Comparison of ENCODE assay signal across 10 cellular contexts in genomic region chr16:24611310-24611709, GRCh38.
"Had no signal": no experiment of that assay in that cellular context is flagged by ENCODE, and none has a peak within 500 bp of the region (broad histone marks: within the 10 kb centered on the region; RNA-seq: fewer than 3 reads in every experiment).

No MANE protein-coding gene starts in this region.

- H3K9me3 Mint-ChIP-seq: activated B cell treated with CpG ODN at 0.5 μM for 24 hours; activated naive CD4-positive, alpha-beta T cell treated with anti-CD3 and anti-CD28 coated beads, Interleukin-2, amount 50 U/mL, for 72 hours; memory B cell had no signal

- H3K4me3 Mint-ChIP-seq: activated B cell treated with CpG ODN at 0.5 μM for 24 hours had no signal

- ATAC-seq: activated naive CD4-positive, alpha-beta T cell treated with anti-CD3 and anti-CD28 coated beads, Interleukin-2, amount 50 U/mL, for 72 hours had no signal

- H3K9me3 ChIP-seq: colonic mucosa, heart right ventricle, left lung, tibial nerve had no signal

- DNase-seq: activated B cell treated with CpG ODN at 0.5 μM for 24 hours; colonic mucosa; effector CD8-positive, alpha-beta T cell; foreskin melanocyte; heart right ventricle; islet precursor cell; left lung had no signal

- H3K27ac ChIP-seq: colonic mucosa, heart right ventricle, left lung, tibial nerve had no signal

- H3K36me3 ChIP-seq: colonic mucosa, heart right ventricle, left lung, tibial nerve had no signal

- H3K4me1 ChIP-seq: colonic mucosa had no signal

- H3K4me3 ChIP-seq: colonic mucosa, left lung had no signal

- H3K36me3 Mint-ChIP-seq: activated naive CD4-positive, alpha-beta T cell treated with anti-CD3 and anti-CD28 coated beads, Interleukin-2, amount 50 U/mL, for 72 hours; memory B cell had no signal

- H3K27ac Mint-ChIP-seq: activated B cell treated with CpG ODN at 0.5 μM for 24 hours; activated naive CD4-positive, alpha-beta T cell treated with anti-CD3 and anti-CD28 coated beads, Interleukin-2, amount 50 U/mL, for 72 hours had no signal
